Comparison of ENCODE assay signal across 8 cellular contexts in genomic region chr1:157193702-157194391, GRCh38. TPM values are rescaled to one million over a fixed set of nuclear protein-coding genes. Genes with fewer than 3 reads are reported as not detected.
DNase-seq lines count a peak whose midpoint lies in the region; ATAC-seq and TF ChIP-seq lines count a peak whose summit lies in the region.

No MANE protein-coding gene starts in this region.

- no peaks in the 10 kb centered on the region for H3K36me3 ChIP-seq in mucosa of descending colon (ENCODE audit: low read depth)

- TF ChIP-seq CTCF in AG09309 (IDR thresholded peaks at IDR 0.05; ENCODE audit: control insufficient read depth, insufficient read depth, low read depth, low read length, missing control alignments) (peak; percentile 80), mucosa of descending colon (IDR thresholded peaks at IDR 0.05) (peak; percentile 50)

- no peak overlapping the region for H3K4me3 ChIP-seq in AG09309 (ENCODE audit: control insufficient read depth, low read depth, low read length)
- H3K4me3 ChIP-seq in mucosa of descending colon = no peak overlapping the region

- ATAC-seq in mucosa of descending colon = peak; percentile 52
- no peak for ATAC-seq in HG03045 (IDR thresholded peaks at IDR 0.05; ENCODE audit: unreplicated experiment)

- intact Hi-C loops in mucosa of descending colon (cut with DNase I, micrococcal nuclease) = no loop called here

- H3K4me1 ChIP-seq in mucosa of descending colon (ENCODE audit: low read depth) = no peaks in the 10 kb centered on the region

- H3K9me3 ChIP-seq in mucosa of descending colon = no peaks in the 10 kb centered on the region

- peak; percentile 16 for DNase-seq in AG09309 (ENCODE audit: low read depth)
- DNase-seq in GM19240 (ENCODE audit: insufficient read length, low spot score) = peak; percentile 45
- DNase-seq in NCI-H2227 (lab: John Stamatoyannopoulos, UW; ENCODE audit: unreplicated experiment) = peak; percentile 67
- peak; percentile 11 for DNase-seq in activated CD4-positive, CD25-positive, alpha-beta regulatory T cell treated with anti-CD3 and anti-CD28 coated beads, Interleukin-2, amount 50 U/mL, for 16 hours (ENCODE audit: low read depth, low spot score)
- DNase-seq in effector CD8-positive, alpha-beta T cell (lab: John Stamatoyannopoulos, UW) = peak; percentile 7
- peak in 2 of 3 donors; percentile 75 to 87 for DNase-seq in mucosa of descending colon
- peak; percentile 23 for DNase-seq in stromal cell of bone marrow (ENCODE audit: low read depth)

RNA-seq across cellular contexts. Expression of gene ETV3, which starts 55.7 kb away (rescaled TPM):
- total RNA-seq in mucosa of descending colon = 10 to 100 TPM; 32.6 to 36.3 (median 35.9) TPM

Comparison
In these comparisons a context has a peak if more than half of its experiments do, and no peak if none do; other contexts are left out.
1. DNase-seq: peak in every context shown above with its lines; median percentile 81 in mucosa of descending colon; 67 in NCI-H2227; 45 in GM19240; 23 in stromal cell of bone marrow; 16 in AG09309; 11 in activated CD4-positive, CD25-positive, alpha-beta regulatory T cell treated with anti-CD3 and anti-CD28 coated beads, Interleukin-2, amount 50 U/mL, for 16 hours; 7 in effector CD8-positive, alpha-beta T cell.